In genomic region chr6:91505199-91505598, GRCh38 we compare ENCODE assay signal across 19 cellular contexts.
A peak's percentile ranks its signal among the peaks of the same experiment; 100 is the strongest.
DNase-seq lines count a peak whose midpoint lies in the region; ATAC-seq, FAIRE-seq and TF ChIP-seq lines count a peak whose summit lies in the region.
"Had no signal": no experiment of that assay in that cellular context is flagged by ENCODE, and none has a peak within 500 bp of the region (broad histone marks: within the 10 kb centered on the region; RNA-seq: fewer than 3 reads in every experiment).

No MANE protein-coding gene starts in this region.

- FAIRE-seq in A204.1 (lab: Jason Lieb, UNC) (peak; percentile 55), frontal cortex (lab: Jason Lieb, UNC) (peak; percentile 15), GM12891 (lab: Jason Lieb, UNC) (no peak)
- FAIRE-seq: A549, H1 had no signal

- DNase-seq in frontal cortex (ENCODE audit: low spot score in 2 of 2), result no peak
- DNase-seq in midbrain (lab: John Stamatoyannopoulos, UW), result no peak
- DNase-seq in GM12891 (ENCODE audit: insufficient read length, low spot score), result no peak
- DNase-seq: ACHN; C1 segment of cervical spinal cord; Calu3; CD4-positive, alpha-beta memory T cell; COR-L47; DMS53; DMS79 treated with DMSO at 0.1 percent for 48 hours; GF-D8; GM23248; H9 had no signal

- peak overlapping the region; percentile 78 for H3K27ac ChIP-seq in VCaP
- H3K27ac ChIP-seq: A549, GM23248 had no signal

- ATAC-seq in HG03108 (IDR thresholded peaks at IDR 0.05; ENCODE audit: unreplicated experiment), result no peak
- ATAC-seq: A549, HCT116 had no signal

- no peak for TF ChIP-seq CTCF in VCaP (conservative IDR thresholded peaks at IDR 0.05)

- TF ChIP-seq POLR2A in GM12891 (IDR thresholded peaks at IDR 0.05; ENCODE audit: low read depth, low read length), result no peak

TF ChIP-seq in GM12891, 5 proteins besides CTCF, POLR2A, EP300 and RAD21:
- TF ChIP-seq POU2F2 (IDR thresholded peaks at IDR 0.05; ENCODE audit: low read depth, low read length) (no peak), POLR2AphosphoS5 (IDR thresholded peaks at IDR 0.05; ENCODE audit: low read depth, low read length) (no peak), PAX5 (IDR thresholded peaks at IDR 0.05; ENCODE audit: insufficient read depth, low read length, severe bottlenecking) (no peak), TAF1 (IDR thresholded peaks at IDR 0.05; ENCODE audit: low read depth, low read length) (no peak), SPI1 (IDR thresholded peaks at IDR 0.05; ENCODE audit: low read depth, low read length) (no peak)
